In the genomic region with DNA sequence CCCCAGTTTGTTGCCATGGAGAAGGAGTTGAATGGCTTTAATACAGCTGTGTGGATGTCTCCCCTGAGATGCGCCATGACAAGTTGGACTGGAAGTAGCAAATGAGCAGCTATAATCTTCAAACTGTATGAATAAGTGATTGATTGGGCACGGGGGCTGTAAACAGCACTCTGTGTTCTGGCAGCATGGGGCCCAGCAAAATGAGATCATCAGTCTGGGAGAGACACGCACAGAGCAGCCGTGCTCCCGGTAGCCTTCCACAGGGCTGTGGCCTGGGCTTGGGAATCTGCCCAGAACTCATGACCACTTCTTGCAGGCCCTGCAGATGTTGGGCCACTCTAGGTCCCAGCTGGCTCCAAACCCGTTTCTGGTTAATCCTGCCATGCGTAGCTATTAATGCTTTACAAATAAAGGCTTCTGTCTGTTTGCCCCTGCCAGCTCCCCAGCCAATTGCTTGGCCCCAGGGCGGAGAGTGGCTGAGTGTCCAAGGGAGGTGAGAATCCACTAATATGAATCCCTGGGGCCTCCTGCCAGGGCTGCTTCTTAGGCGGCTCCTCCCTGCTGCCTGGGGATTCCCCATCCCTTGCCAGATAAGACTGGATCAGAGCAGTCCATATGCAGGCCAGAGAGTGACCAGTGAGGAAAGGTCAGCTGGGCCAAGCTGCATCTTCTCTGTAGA, we compare ENCODE assay signal across 16 cellular contexts.
DNase-seq lines count a peak whose midpoint lies in the region; ATAC-seq and TF ChIP-seq lines count a peak whose summit lies in the region.
"Had no signal": no experiment of that assay in that cellular context is flagged by ENCODE, and none has a peak within 500 bp of the region (broad histone marks: within the 10 kb centered on the region; RNA-seq: fewer than 3 reads in every experiment).

No MANE protein-coding gene starts in this region.

- TF ChIP-seq CTCF in coronary artery (IDR thresholded peaks at IDR 0.05), result no peak
- no peak for TF ChIP-seq CTCF in lower leg skin (IDR thresholded peaks at IDR 0.05)
- no peak for TF ChIP-seq CTCF in gastrocnemius medialis (IDR thresholded peaks at IDR 0.05 in 4 of 5, conservative IDR thresholded peaks at IDR 0.05 in 1 of 5)

- H3K4me3 ChIP-seq in coronary artery (no peak overlapping the region), lower leg skin (ENCODE audit: low read depth, poor library complexity, severe bottlenecking) (no peak overlapping the region), gastrocnemius medialis (no peak overlapping the region)
- H3K4me3 ChIP-seq: thoracic aorta had no signal

- no peak overlapping the region for H3K27ac ChIP-seq in coronary artery
- H3K27ac ChIP-seq in gastrocnemius medialis, result no peak overlapping the region
- H3K27ac ChIP-seq: thoracic aorta, WERI-Rb-1 had no signal

- 40 to 42% methylated on average over 9 of the region's 9 CpGs for WGBS in lower leg skin, 2 donors

- TF ChIP-seq POLR2A in lower leg skin (IDR thresholded peaks at IDR 0.05) (no peak), gastrocnemius medialis (IDR thresholded peaks at IDR 0.05) (no peak), erythroblast (IDR thresholded peaks at IDR 0.05; ENCODE audit: low read length) (no peak)

- H3K27me3 ChIP-seq in gastrocnemius medialis, result peaks cover 0 to 4% (median 0%) of the 10 kb centered on the region in 3 donors

- in situ Hi-C loops in gastrocnemius medialis (cut with MboI; ENCODE audit: low sequenced_read_pairs in 4 of 4), result no loop called here

- intact Hi-C loops in lower leg skin (cut with DNase I; ENCODE audit: low total_unique reads), result no loop called here
- intact Hi-C loops in gastrocnemius medialis (cut with DNase I; ENCODE audit: low total_unique reads), result no loop called here

- DNase-seq in NCI-H82 (lab: John Stamatoyannopoulos, UW), result peak; percentile 40
- DNase-seq in NCI-H82 treated with DMSO at 0.1 percent for 48 hours (lab: John Stamatoyannopoulos, UW; ENCODE audit: unreplicated experiment), result no peak
- peak; percentile 21 for DNase-seq in coronary artery (ENCODE audit: low spot score)
- DNase-seq in lower leg skin (ENCODE audit: low spot score in 2 of 2), result peak; percentile 27 to 81
- DNase-seq in gastrocnemius medialis, result peak; percentile 33 to 49
- DNase-seq in erythroblast (lab: John Stamatoyannopoulos, UW), result no peak
- no peak for DNase-seq in stimulated activated CD4-positive, alpha-beta T cell treated with anti-CD3 and anti-CD28 coated beads, Interleukin-4, amount 100 ng/mL, for 24 hours
- DNase-seq: activated gamma-delta T cell treated with Interleukin-2 at 50 U/mL for 16 hours; CD4-positive, alpha-beta memory T cell; effector memory CD8-positive, alpha-beta T cell; HCEC 1CT; NCI-H1092; NCI-H446 treated with DMSO at 0.1 percent for 48 hours; WERI-Rb-1 had no signal

- H3K36me3 ChIP-seq in gastrocnemius medialis, result no peaks in the 10 kb centered on the region
- H3K36me3 ChIP-seq: thoracic aorta, WERI-Rb-1 had no signal

- peak in 1 of 2 donors; percentile 79 for ATAC-seq in gastrocnemius medialis
- no peak for ATAC-seq in activated CD4-positive, CD25-positive, alpha-beta regulatory T cell treated with anti-CD3 and anti-CD28 coated beads, Interleukin-2, amount 50 U/mL, for 24 hours
- ATAC-seq: effector memory CD8-positive, alpha-beta T cell had no signal

- no peaks in the 10 kb centered on the region for H3K9me3 ChIP-seq in gastrocnemius medialis
- H3K9me3 ChIP-seq: thoracic aorta had no signal

- no peaks in the 10 kb centered on the region for H3K4me1 ChIP-seq in gastrocnemius medialis

Comparison
In these comparisons a context has a peak if more than half of its experiments do, and no peak if none do; other contexts are left out.
1. DNase-seq: peak in NCI-H82 (single experiment), coronary artery (single experiment), lower leg skin (2 of 2) and gastrocnemius medialis (2 of 2); none in NCI-H82 treated with DMSO at 0.1 percent for 48 hours (single experiment), erythroblast (0 of 2) and stimulated activated CD4-positive, alpha-beta T cell treated with anti-CD3 and anti-CD28 coated beads, Interleukin-4, amount 100 ng/mL, for 24 hours (single experiment).